Comparison of ENCODE assay signal across 16 cellular contexts in genomic region chr7:157471259-157472125, GRCh38.
DNase-seq lines count a peak whose midpoint lies in the region; ATAC-seq and TF ChIP-seq lines count a peak whose summit lies in the region.
"Had no signal": no experiment of that assay in that cellular context is flagged by ENCODE, and none has a peak within 500 bp of the region (broad histone marks: within the 10 kb centered on the region; RNA-seq: fewer than 3 reads in every experiment).

No MANE protein-coding gene starts in this region.

- H3K4me1 ChIP-seq in endodermal cell (ENCODE audit: control insufficient read depth, insufficient read depth, low read length): no peaks in the 10 kb centered on the region
- H3K4me1 ChIP-seq in stomach: no peaks in the 10 kb centered on the region
- H3K4me1 ChIP-seq: SJSA1, uterus had no signal

- TF ChIP-seq CTCF in endodermal cell (conservative IDR thresholded peaks at IDR 0.05) (no peak), stomach (IDR thresholded peaks at IDR 0.05) (no peak), MCF 10A (IDR thresholded peaks at IDR 0.05; ENCODE audit: unreplicated experiment) (no peak)

- H3K27ac ChIP-seq in endodermal cell (ENCODE audit: low read depth, low read length) (no peak overlapping the region), stomach (no peak overlapping the region)
- H3K27ac ChIP-seq: SJSA1, uterus had no signal

- peaks cover 23% of the 10 kb centered on the region for H3K9me3 Mint-ChIP-seq in activated CD4-positive, alpha-beta memory T cell treated with anti-CD3 and anti-CD28 coated beads, Interleukin-2, amount 10 ng/mL, durations not matched to agents 7 days and 5 days
- H3K9me3 Mint-ChIP-seq in endodermal cell: peaks cover 26% of the 10 kb centered on the region
- H3K9me3 Mint-ChIP-seq in MCF 10A (ENCODE audit: unreplicated experiment): peaks cover 13% of the 10 kb centered on the region

- H3K36me3 ChIP-seq in endodermal cell (ENCODE audit: control insufficient read depth, insufficient read depth, low read length) (no peaks in the 10 kb centered on the region), stomach (no peaks in the 10 kb centered on the region)
- H3K36me3 ChIP-seq: SJSA1, uterus had no signal

- H3K4me3 Mint-ChIP-seq in activated CD4-positive, alpha-beta memory T cell treated with anti-CD3 and anti-CD28 coated beads, Interleukin-2, amount 10 ng/mL, durations not matched to agents 7 days and 5 days: peak overlapping the region; percentile 22
- H3K4me3 Mint-ChIP-seq in endodermal cell: no peak overlapping the region
- H3K4me3 Mint-ChIP-seq in MCF 10A (ENCODE audit: unreplicated experiment): no peak overlapping the region
- H3K4me3 Mint-ChIP-seq: GM23338 had no signal

- no peak overlapping the region for H3K4me3 ChIP-seq in endodermal cell (ENCODE audit: low read length)
- H3K4me3 ChIP-seq in stomach: no peak overlapping the region
- H3K4me3 ChIP-seq: GM23338, lung, SJSA1, uterus had no signal

- ATAC-seq in HG03432 (IDR thresholded peaks at IDR 0.05; ENCODE audit: unreplicated experiment) (no peak), GM19328 (IDR thresholded peaks at IDR 0.05; ENCODE audit: unreplicated experiment) (no peak)
- ATAC-seq: GM23338, sciatic nerve had no signal

- peak overlapping the region; percentile 91 for H3K27ac Mint-ChIP-seq in activated CD4-positive, alpha-beta memory T cell treated with anti-CD3 and anti-CD28 coated beads, Interleukin-2, amount 10 ng/mL, durations not matched to agents 7 days and 5 days
- H3K27ac Mint-ChIP-seq in endodermal cell (no peak overlapping the region), MCF 10A (ENCODE audit: low read depth, unreplicated experiment) (no peak overlapping the region)
- H3K27ac Mint-ChIP-seq: GM23338, IgD-negative memory B cell had no signal

- TF ChIP-seq EP300 in stomach (IDR thresholded peaks at IDR 0.05): no peak

- peak; percentile 41 for DNase-seq in activated effector memory CD4-positive, alpha-beta T cell treated with Interleukin-2 at 50 U/mL for 16 hours
- no peak for DNase-seq in activated effector memory CD4-positive, alpha-beta T cell treated with anti-CD3 and anti-CD28 coated beads, Interleukin-2, amount 50 U/mL, for 16 hours
- DNase-seq in activated CD4-positive, alpha-beta memory T cell treated with anti-CD3 and anti-CD28 coated beads, Interleukin-2, amount 10 ng/mL, durations not matched to agents 7 days and 5 days: peak; percentile 59
- peak; percentile 26 for DNase-seq in endodermal cell
- DNase-seq in stomach: peak; percentile 23
- DNase-seq in MCF 10A (ENCODE audit: unreplicated experiment): no peak
- DNase-seq: foreskin fibroblast; stimulated activated CD4-positive, alpha-beta T cell treated with anti-CD3 and anti-CD28 coated beads, Interleukin-4, amount 100 ng/mL, for 1 hour; uterus had no signal

- WGBS in endodermal cell (ENCODE audit: insufficient coverage in 1 of 2, insufficient read length in 1 of 2), 2 experiments: 75 to 80% methylated on average over 8 to 11 of the region's 11 CpGs
- whole genome bisulfite sequencing in stomach, 5 donors: 63 to 77% (median 71%) methylated on average over 8 to 11 of the region's 11 CpGs

- intact Hi-C loops in stomach (cut with DNase I; ENCODE audit: low total_unique reads): no loop called here
- intact Hi-C loops in MCF 10A (cut with micrococcal nuclease): no loop called here

- H3K36me3 Mint-ChIP-seq in activated CD4-positive, alpha-beta memory T cell treated with anti-CD3 and anti-CD28 coated beads, Interleukin-2, amount 10 ng/mL, durations not matched to agents 7 days and 5 days (ENCODE audit: low read depth): peaks cover 47% of the 10 kb centered on the region
- H3K36me3 Mint-ChIP-seq in endodermal cell (ENCODE audit: low read depth) (no peaks in the 10 kb centered on the region), MCF 10A (ENCODE audit: insufficient read depth, unreplicated experiment) (no peaks in the 10 kb centered on the region)

- peaks cover 27% of the 10 kb centered on the region for H3K9me3 ChIP-seq in endodermal cell (ENCODE audit: control insufficient read depth, low read length)
- peaks cover 0 to 30% (median 25%) of the 10 kb centered on the region in 4 donors for H3K9me3 ChIP-seq in stomach
- H3K9me3 ChIP-seq: uterus had no signal

- TF ChIP-seq POLR2A in stomach (IDR thresholded peaks at IDR 0.05): no peak

- CTCF ChIA-PET in activated CD4-positive, alpha-beta memory T cell treated with anti-CD3 and anti-CD28 coated beads, Interleukin-2, amount 10 ng/mL, durations not matched to agents 7 days and 5 days (lab: Charles Lee): interaction anchor here (0.9 to 1.2 kb wide), 2 partner anchors 19 to 31 kb away, joined by 3 to 5 read pairs; no protein-coding TSS in a partner anchor
- CTCF ChIA-PET in MCF 10A (lab: Yijun Ruan, JAX): interaction anchor here (0.7 kb wide), 1 partner anchor 9 kb away, joined by 3 read pairs; no protein-coding TSS in a partner anchor

- H3K4me1 Mint-ChIP-seq in activated CD4-positive, alpha-beta memory T cell treated with anti-CD3 and anti-CD28 coated beads, Interleukin-2, amount 10 ng/mL, durations not matched to agents 7 days and 5 days: peaks cover 40% of the 10 kb centered on the region
- no peaks in the 10 kb centered on the region for H3K4me1 Mint-ChIP-seq in endodermal cell
- H3K4me1 Mint-ChIP-seq in MCF 10A (ENCODE audit: insufficient read depth, unreplicated experiment): no peaks in the 10 kb centered on the region
- H3K4me1 Mint-ChIP-seq: GM23338, IgD-negative memory B cell had no signal

- BruUV-seq in MCF 10A (replicated peaks; lab: Mats Ljungman, UMichigan): no TSS peak

- H3K27me3 Mint-ChIP-seq in activated CD4-positive, alpha-beta memory T cell treated with anti-CD3 and anti-CD28 coated beads, Interleukin-2, amount 10 ng/mL, durations not matched to agents 7 days and 5 days: peaks cover 5% of the 10 kb centered on the region
- H3K27me3 Mint-ChIP-seq in endodermal cell (ENCODE audit: insufficient read depth) (peaks cover 15% of the 10 kb centered on the region), MCF 10A (ENCODE audit: insufficient read depth, unreplicated experiment) (peaks cover under 1% of the 10 kb centered on the region)
- H3K27me3 Mint-ChIP-seq: IgD-negative memory B cell had no signal

- H3K9ac ChIP-seq in endodermal cell (ENCODE audit: extremely low read depth, low read length, poor library complexity, severe bottlenecking): no peak overlapping the region

- H3K27me3 ChIP-seq in endodermal cell (ENCODE audit: control insufficient read depth, insufficient read depth, low read length, poor library complexity, severe bottlenecking) (no peaks in the 10 kb centered on the region), stomach (peaks cover 0 to 30% (median 5%) of the 10 kb centered on the region in 3 donors)
- H3K27me3 ChIP-seq: SJSA1, uterus had no signal

- POLR2A ChIA-PET in activated CD4-positive, alpha-beta memory T cell treated with anti-CD3 and anti-CD28 coated beads, Interleukin-2, amount 10 ng/mL, durations not matched to agents 7 days and 5 days (lab: Charles Lee): interaction anchor here (0.7 to 2.6 kb wide), 8 partner anchors 13 to 141 kb away, joined by 3 to 12 read pairs (median 5); no protein-coding TSS in a partner anchor
- POLR2A ChIA-PET in MCF 10A (lab: Yijun Ruan, JAX): no interaction called here

Comparison
In these comparisons a context has a peak if more than half of its experiments do, and no peak if none do; other contexts are left out.
1. DNase-seq: peak in activated effector memory CD4-positive, alpha-beta T cell treated with Interleukin-2 at 50 U/mL for 16 hours (single experiment), activated CD4-positive, alpha-beta memory T cell treated with anti-CD3 and anti-CD28 coated beads, Interleukin-2, amount 10 ng/mL, durations not matched to agents 7 days and 5 days (single experiment), endodermal cell (single experiment) and stomach (single experiment); none in activated effector memory CD4-positive, alpha-beta T cell treated with anti-CD3 and anti-CD28 coated beads, Interleukin-2, amount 50 U/mL, for 16 hours (single experiment) and MCF 10A (single experiment).